1 cellular context compared by ENCODE assay signal in the genomic region with DNA sequence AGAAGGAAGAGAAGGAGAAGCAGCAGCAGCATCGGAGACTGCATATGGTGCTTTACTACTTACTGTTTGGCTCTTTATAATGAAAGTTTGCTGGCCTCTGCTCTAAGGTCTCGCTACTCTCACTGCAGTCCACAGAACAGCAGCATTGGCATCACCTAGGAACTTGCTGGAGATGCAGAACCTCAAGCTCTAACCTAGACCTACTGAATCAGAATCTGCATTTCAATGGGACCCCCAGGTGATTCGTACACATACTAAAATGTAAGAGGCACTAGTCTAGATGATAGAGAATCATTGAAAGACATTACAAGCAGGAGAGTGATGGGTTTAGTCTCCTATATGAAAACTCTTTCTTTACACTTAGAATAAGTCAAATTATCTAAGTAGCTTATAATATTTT.
A peak's percentile ranks its signal among the peaks of the same experiment; 100 is the strongest.
TF ChIP-seq lines count a peak whose summit lies in the region.

No MANE protein-coding gene starts in this region.

TF ChIP-seq in GM23338, 12 proteins besides CTCF, POLR2A, EP300 and RAD21:
- TF ChIP-seq, protein P1, sequence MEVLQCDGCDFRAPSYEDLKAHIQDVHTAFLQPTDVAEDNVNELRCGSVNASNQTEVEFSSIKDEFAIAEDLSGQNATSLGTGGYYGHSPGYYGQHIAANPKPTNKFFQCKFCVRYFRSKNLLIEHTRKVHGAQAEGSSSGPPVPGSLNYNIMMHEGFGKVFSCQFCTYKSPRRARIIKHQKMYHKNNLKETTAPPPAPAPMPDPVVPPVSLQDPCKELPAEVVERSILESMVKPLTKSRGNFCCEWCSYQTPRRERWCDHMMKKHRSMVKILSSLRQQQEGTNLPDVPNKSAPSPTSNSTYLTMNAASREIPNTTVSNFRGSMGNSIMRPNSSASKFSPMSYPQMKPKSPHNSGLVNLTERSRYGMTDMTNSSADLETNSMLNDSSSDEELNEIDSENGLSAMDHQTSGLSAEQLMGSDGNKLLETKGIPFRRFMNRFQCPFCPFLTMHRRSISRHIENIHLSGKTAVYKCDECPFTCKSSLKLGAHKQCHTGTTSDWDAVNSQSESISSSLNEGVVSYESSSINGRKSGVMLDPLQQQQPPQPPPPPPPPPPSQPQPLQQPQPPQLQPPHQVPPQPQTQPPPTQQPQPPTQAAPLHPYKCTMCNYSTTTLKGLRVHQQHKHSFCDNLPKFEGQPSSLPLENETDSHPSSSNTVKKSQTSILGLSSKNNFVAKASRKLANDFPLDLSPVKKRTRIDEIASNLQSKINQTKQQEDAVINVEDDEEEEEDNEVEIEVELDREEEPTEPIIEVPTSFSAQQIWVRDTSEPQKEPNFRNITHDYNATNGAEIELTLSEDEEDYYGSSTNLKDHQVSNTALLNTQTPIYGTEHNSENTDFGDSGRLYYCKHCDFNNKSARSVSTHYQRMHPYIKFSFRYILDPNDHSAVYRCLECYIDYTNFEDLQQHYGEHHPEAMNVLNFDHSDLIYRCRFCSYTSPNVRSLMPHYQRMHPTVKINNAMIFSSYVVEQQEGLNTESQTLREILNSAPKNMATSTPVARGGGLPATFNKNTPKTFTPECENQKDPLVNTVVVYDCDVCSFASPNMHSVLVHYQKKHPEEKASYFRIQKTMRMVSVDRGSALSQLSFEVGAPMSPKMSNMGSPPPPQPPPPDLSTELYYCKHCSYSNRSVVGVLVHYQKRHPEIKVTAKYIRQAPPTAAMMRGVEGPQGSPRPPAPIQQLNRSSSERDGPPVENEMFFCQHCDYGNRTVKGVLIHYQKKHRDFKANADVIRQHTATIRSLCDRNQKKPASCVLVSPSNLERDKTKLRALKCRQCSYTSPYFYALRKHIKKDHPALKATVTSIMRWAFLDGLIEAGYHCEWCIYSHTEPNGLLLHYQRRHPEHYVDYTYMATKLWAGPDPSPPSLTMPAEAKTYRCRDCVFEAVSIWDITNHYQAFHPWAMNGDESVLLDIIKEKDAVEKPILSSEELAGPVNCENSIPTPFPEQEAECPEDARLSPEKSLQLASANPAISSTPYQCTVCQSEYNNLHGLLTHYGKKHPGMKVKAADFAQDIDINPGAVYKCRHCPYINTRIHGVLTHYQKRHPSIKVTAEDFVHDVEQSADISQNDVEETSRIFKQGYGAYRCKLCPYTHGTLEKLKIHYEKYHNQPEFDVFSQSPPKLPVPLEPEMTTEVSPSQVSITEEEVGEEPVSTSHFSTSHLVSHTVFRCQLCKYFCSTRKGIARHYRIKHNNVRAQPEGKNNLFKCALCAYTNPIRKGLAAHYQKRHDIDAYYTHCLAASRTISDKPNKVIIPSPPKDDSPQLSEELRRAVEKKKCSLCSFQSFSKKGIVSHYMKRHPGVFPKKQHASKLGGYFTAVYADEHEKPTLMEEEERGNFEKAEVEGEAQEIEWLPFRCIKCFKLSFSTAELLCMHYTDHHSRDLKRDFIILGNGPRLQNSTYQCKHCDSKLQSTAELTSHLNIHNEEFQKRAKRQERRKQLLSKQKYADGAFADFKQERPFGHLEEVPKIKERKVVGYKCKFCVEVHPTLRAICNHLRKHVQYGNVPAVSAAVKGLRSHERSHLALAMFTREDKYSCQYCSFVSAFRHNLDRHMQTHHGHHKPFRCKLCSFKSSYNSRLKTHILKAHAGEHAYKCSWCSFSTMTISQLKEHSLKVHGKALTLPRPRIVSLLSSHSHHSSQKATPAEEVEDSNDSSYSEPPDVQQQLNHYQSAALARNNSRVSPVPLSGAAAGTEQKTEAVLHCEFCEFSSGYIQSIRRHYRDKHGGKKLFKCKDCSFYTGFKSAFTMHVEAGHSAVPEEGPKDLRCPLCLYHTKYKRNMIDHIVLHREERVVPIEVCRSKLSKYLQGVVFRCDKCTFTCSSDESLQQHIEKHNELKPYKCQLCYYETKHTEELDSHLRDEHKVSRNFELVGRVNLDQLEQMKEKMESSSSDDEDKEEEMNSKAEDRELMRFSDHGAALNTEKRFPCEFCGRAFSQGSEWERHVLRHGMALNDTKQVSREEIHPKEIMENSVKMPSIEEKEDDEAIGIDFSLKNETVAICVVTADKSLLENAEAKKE (CRISPR knock-in tag; IDR thresholded peaks at IDR 0.05), result peak; percentile 65
- TF ChIP-seq, protein P2, sequence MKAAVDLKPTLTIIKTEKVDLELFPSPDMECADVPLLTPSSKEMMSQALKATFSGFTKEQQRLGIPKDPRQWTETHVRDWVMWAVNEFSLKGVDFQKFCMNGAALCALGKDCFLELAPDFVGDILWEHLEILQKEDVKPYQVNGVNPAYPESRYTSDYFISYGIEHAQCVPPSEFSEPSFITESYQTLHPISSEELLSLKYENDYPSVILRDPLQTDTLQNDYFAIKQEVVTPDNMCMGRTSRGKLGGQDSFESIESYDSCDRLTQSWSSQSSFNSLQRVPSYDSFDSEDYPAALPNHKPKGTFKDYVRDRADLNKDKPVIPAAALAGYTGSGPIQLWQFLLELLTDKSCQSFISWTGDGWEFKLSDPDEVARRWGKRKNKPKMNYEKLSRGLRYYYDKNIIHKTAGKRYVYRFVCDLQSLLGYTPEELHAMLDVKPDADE (IDR thresholded peaks at IDR 0.05), result no peak
- TF ChIP-seq NANOG (IDR thresholded peaks at IDR 0.05; ENCODE audit: borderline replicate concordance), result no peak
